ENCODE assay signal across 17 cellular contexts in genomic region chr15:64024172-64025050, GRCh38. TPM values are rescaled to one million over a fixed set of nuclear protein-coding genes. Genes with fewer than 3 reads are reported as not detected.
DNase-seq lines count a peak whose midpoint lies in the region; ATAC-seq, FAIRE-seq and TF ChIP-seq lines count a peak whose summit lies in the region.
"Had no signal": no experiment of that assay in that cellular context is flagged by ENCODE, and none has a peak within 500 bp of the region (broad histone marks: within the 10 kb centered on the region; RNA-seq: fewer than 3 reads in every experiment).

No MANE protein-coding gene starts in this region.

- H3K27me3 Mint-ChIP-seq in neural crest cell (ENCODE audit: low read depth) = no peaks in the 10 kb centered on the region
- H3K27me3 Mint-ChIP-seq: activated CD8-positive, alpha-beta memory T cell treated with anti-CD3 and anti-CD28 coated beads, Interleukin-2, amount 10 ng/mL, durations not matched to agents 7 days and 5 days; naive thymus-derived CD4-positive, alpha-beta T cell had no signal

- no peaks in the 10 kb centered on the region for H3K27me3 ChIP-seq in K562 (ENCODE audit: control insufficient read depth in 2 of 2, insufficient read depth in 2 of 2, low read length in 2 of 2)
- H3K27me3 ChIP-seq in BE2C = no peaks in the 10 kb centered on the region
- H3K27me3 ChIP-seq: sigmoid colon had no signal

- no peak overlapping the region for H3K4me3 Mint-ChIP-seq in neural crest cell
- H3K4me3 Mint-ChIP-seq: activated CD8-positive, alpha-beta memory T cell treated with anti-CD3 and anti-CD28 coated beads, Interleukin-2, amount 10 ng/mL, durations not matched to agents 7 days and 5 days; brain; naive thymus-derived CD4-positive, alpha-beta T cell had no signal

- H3K9me3 ChIP-seq in K562 (replicated peaks; ENCODE audit: control insufficient read depth, insufficient read depth, low read depth, low read length) (no peaks in the 10 kb centered on the region), BE2C (no peaks in the 10 kb centered on the region)
- H3K9me3 ChIP-seq: sigmoid colon had no signal

- no peak for TF ChIP-seq POLR2A in K562 (conservative IDR thresholded peaks at IDR 0.05)

- TF ChIP-seq RAD21 in K562 (CRISPR knock-in tag; conservative IDR thresholded peaks at IDR 0.05 in 1 of 2, IDR thresholded peaks at IDR 0.05 in 1 of 2) = no peak

- no peak for TF ChIP-seq EP300 in K562 (IDR thresholded peaks at IDR 0.05; ENCODE audit: low read length)

- H3K4me1 ChIP-seq in K562 (replicated peaks in 1 of 2; ENCODE audit: control insufficient read depth in 2 of 2, insufficient read depth in 2 of 2, low read length in 2 of 2) = peaks cover 3 to 9% of the 10 kb centered on the region in 2 experiments; a peak in 4 of 5 replicates
- no peaks in the 10 kb centered on the region for H3K4me1 ChIP-seq in BE2C

- CTCF ChIA-PET in K562 (lab: Yijun Ruan, JAX; ENCODE audit: low intra/inter-chr PET ratio) = no interaction called here

- BruUV-seq in K562 (replicated peaks; lab: Mats Ljungman, UMichigan) = no TSS peak

- H2AFZ ChIP-seq in K562 (ENCODE audit: low read depth, low read length) = peak overlapping the region; percentile 29; the same call in 1 of the 2 replicates

- in situ Hi-C loops in K562 (cut with MboI) = no loop called here

- H3K27ac Mint-ChIP-seq in neural crest cell (ENCODE audit: unreplicated experiment) = peak overlapping the region; percentile 63
- H3K27ac Mint-ChIP-seq: activated CD8-positive, alpha-beta memory T cell treated with anti-CD3 and anti-CD28 coated beads, Interleukin-2, amount 10 ng/mL, durations not matched to agents 7 days and 5 days; brain had no signal

- no peaks in the 10 kb centered on the region for H3K9me1 ChIP-seq in K562 (ENCODE audit: control insufficient read depth, insufficient read depth, low read length)

- H3K79me2 ChIP-seq in K562 (ENCODE audit: control insufficient read depth, insufficient read depth, low read length) = no peaks in the 10 kb centered on the region

- no peak overlapping the region for H3K27ac ChIP-seq in K562 (ENCODE audit: extremely low read depth, low read depth, low read length)
- H3K27ac ChIP-seq: sigmoid colon had no signal

- intact Hi-C loops in K562 (cut with micrococcal nuclease) = no loop called here

- peaks cover 6% of the 10 kb centered on the region for H3K9me3 Mint-ChIP-seq in neural crest cell
- H3K9me3 Mint-ChIP-seq: brain had no signal

- no peak for FAIRE-seq in K562 (lab: Jason Lieb, UNC)

- POLR2A ChIA-PET in K562 (lab: Yijun Ruan, JAX) = interaction anchor here (0.7 to 1.3 kb wide), 4 partner anchors 8 to 746 kb away, joined by 3 read pairs; no protein-coding TSS in a partner anchor

- H3K4me2 ChIP-seq in K562 (ENCODE audit: insufficient read depth, low read length) = no peak overlapping the region

- peak; percentile 20 to 32 (median 22); a peak in 1 of 6 replicates for TF ChIP-seq CTCF in K562 (IDR thresholded peaks at IDR 0.05 in 2 of 3, conservative IDR thresholded peaks at IDR 0.05 in 1 of 3; ENCODE audit: insufficient read depth in 2 of 3, low read depth in 1 of 3, low read length in 3 of 3)
- no peak for TF ChIP-seq CTCF in neural crest cell (conservative IDR thresholded peaks at IDR 0.05)
- TF ChIP-seq CTCF in BE2C (IDR thresholded peaks at IDR 0.05; ENCODE audit: low read depth, low read length) = no peak

- H4K20me1 ChIP-seq in K562 (replicated peaks; ENCODE audit: control insufficient read depth, insufficient read depth, low read length) = no peaks in the 10 kb centered on the region

- H3K4me3 ChIP-seq in K562 (no peak overlapping the region), BE2C (ENCODE audit: low read depth, low read length) (no peak overlapping the region)
- H3K4me3 ChIP-seq: sigmoid colon had no signal

- DNase-seq in EL (peak; percentile 17), M059J (ENCODE audit: low read depth) (peak; percentile 39), K562 (ENCODE audit: extremely low read depth in 1 of 4, low spot score in 3 of 4) (no peak), neural crest cell (ENCODE audit: low read depth, low spot score) (no peak), BE2C (no peak), NCI-H2227 (lab: John Stamatoyannopoulos, UW; ENCODE audit: unreplicated experiment) (no peak)
- DNase-seq: activated CD8-positive, alpha-beta memory T cell treated with anti-CD3 and anti-CD28 coated beads, Interleukin-2, amount 10 ng/mL, durations not matched to agents 7 days and 5 days; activated naive CD4-positive, alpha-beta T cell; head of caudate nucleus; left cardiac atrium; naive thymus-derived CD4-positive, alpha-beta T cell; NCI-H1105; SHP77; sigmoid colon had no signal

- peaks cover 12% of the 10 kb centered on the region for H3K36me3 Mint-ChIP-seq in neural crest cell (ENCODE audit: low read depth)
- H3K36me3 Mint-ChIP-seq: brain had no signal

- 35% methylated on average over 5 of the region's 5 CpGs for WGBS in K562 (ENCODE audit: insufficient coverage, low coverage, missing lambda C conversion rate)

- peaks cover 12% of the 10 kb centered on the region for H3K4me1 Mint-ChIP-seq in neural crest cell

- H3K9ac ChIP-seq in K562 (ENCODE audit: insufficient read depth in 1 of 2, low read depth in 2 of 2, low read length in 2 of 2) = peak overlapping the region; percentile 21 to 22; a peak in 1 of 4 replicates

- H3K36me3 ChIP-seq in K562 (ENCODE audit: control insufficient read depth, insufficient read depth, low read length) = no peaks in the 10 kb centered on the region; the same call in 2 of the 3 replicates
- H3K36me3 ChIP-seq in BE2C = no peaks in the 10 kb centered on the region
- H3K36me3 ChIP-seq: sigmoid colon had no signal

- ATAC-seq in K562 (peak; percentile 89), GM18873 (IDR thresholded peaks at IDR 0.05; ENCODE audit: low FRiP score, unreplicated experiment) (no peak), HG02840 (IDR thresholded peaks at IDR 0.05; ENCODE audit: low FRiP score, unreplicated experiment) (no peak)
- ATAC-seq: activated CD8-positive, alpha-beta memory T cell treated with anti-CD3 and anti-CD28 coated beads, Interleukin-2, amount 10 ng/mL, durations not matched to agents 7 days and 5 days; naive thymus-derived CD4-positive, alpha-beta T cell had no signal

TF ChIP-seq in K562, 482 proteins besides CTCF, POLR2A, EP300 and RAD21 (continues in another document):
- TF ChIP-seq CHCHD3 (CRISPR knock-in tag; IDR thresholded peaks at IDR 0.05) = no peak
- TF ChIP-seq RBFOX2 (IDR thresholded peaks at IDR 0.05; ENCODE audit: low read depth, low read length) = peak; percentile 50
- TF ChIP-seq RNF219 (CRISPR knock-in tag; IDR thresholded peaks at IDR 0.05) = no peak
- no peak for TF ChIP-seq GTF2E2 (tag; IDR thresholded peaks at IDR 0.05)
- no peak for TF ChIP-seq GABPA (tag; conservative IDR thresholded peaks at IDR 0.05; ENCODE audit: low read depth)
- 0 out of 2 replicates have a peak, but pooled peaks have one; percentile 12 for TF ChIP-seq ZNF668 (CRISPR knock-in tag; IDR thresholded peaks at IDR 0.05)
- TF ChIP-seq ZNF75A (CRISPR knock-in tag; IDR thresholded peaks at IDR 0.05) = no peak
- peak; percentile 90 for TF ChIP-seq CEBPG (CRISPR knock-in tag; IDR thresholded peaks at IDR 0.05)
- peak; percentile 46 to 80; a peak in 3 of 4 replicates for TF ChIP-seq CEBPG (tag; conservative IDR thresholded peaks at IDR 0.05 in 1 of 2, IDR thresholded peaks at IDR 0.05 in 1 of 2)
- peak; percentile 99 for TF ChIP-seq ZNF766 (CRISPR knock-in tag; conservative IDR thresholded peaks at IDR 0.05)

RNA-seq across cellular contexts. Expression of gene DAPK2, which starts 21.9 kb away (rescaled TPM):
- total RNA-seq in M059J (2014; rRNA removed; shearing (Covaris generic)) = 7.3 and 8.0 TPM in 2 replicates
- total RNA-seq in K562 (2011; cell fraction: chromatin; rRNA removed; ENCODE audit: low replicate concordance) = 6.8 and 11.4 TPM in 2 replicates
- 5.1 and 6.5 TPM in 2 replicates for total RNA-seq in K562 (2011; cell fraction: nucleolus; rRNA removed)
- 7.7 and 10.2 TPM in 2 replicates for total RNA-seq in K562 (2011; cell fraction: nucleoplasm; rRNA removed)
- total RNA-seq in K562 (2014; rRNA removed) (2.2 and 3.3 TPM in 2 replicates), K562 (2014; rRNA removed; fragmentation: Illumina TruSeq; extraction: Trizol) (1.6 and 1.7 TPM in 2 replicates), K562 (2015; rRNA removed; fragmentation: Illumina TruSeq; extraction: Trizol) (1.3 and 2.2 TPM in 2 replicates), K562 (2021) (3.3 and 3.9 TPM in 2 replicates), neural crest cell (8.5 and 8.8 TPM in 2 replicates)
- polyA plus RNA-seq in K562 (2011; rRNA removed) (2.9 and 5.2 TPM in 2 replicates), K562 (2014; fragmentation: Illumina TruSeq; extraction: Trizol) (1.4 and 1.9 TPM in 2 replicates), K562 (2014; fragmentation: Nextera tagmentation; extraction: Ambion mirVana) (under 1 TPM; 0.14 to 0.20 TPM), K562 (2014; rRNA removed) (3.5 and 3.6 TPM in 2 replicates)
- polyA plus RNA-seq in K562 (2011; cell fraction: cytosol; rRNA removed) = 2.5 and 5.4 TPM in 2 replicates
- 7.6 and 18.2 TPM in 2 replicates for polyA plus RNA-seq in K562 (2011; cell fraction: nucleus; rRNA removed)
- polyA plus RNA-seq in K562 (2012) = 1.7 and 4.1 TPM in 2 replicates
- 2.5 and 3.3 TPM in 2 replicates for polyA minus RNA-seq in K562 (2011; rRNA and poly(A)+ RNA removed)
- polyA minus RNA-seq in K562 (2011; cell fraction: cytosol; rRNA and poly(A)+ RNA removed) = 2.2 and 2.9 TPM in 2 replicates
- polyA minus RNA-seq in K562 (2011; cell fraction: nucleus; rRNA and poly(A)+ RNA removed) = 3.6 and 5.4 TPM in 2 replicates
- 0.40 TPM for polyA plus RNA-seq in BE2C (2012; ENCODE audit: insufficient read depth, insufficient read length, low read depth)
- polyA plus RNA-seq: naive thymus-derived CD4-positive, alpha-beta T cell had no signal

Comparison
In these comparisons a context has a peak if more than half of its experiments do, and no peak if none do; other contexts are left out.
1. DNase-seq: peak in EL (single experiment) and M059J (single experiment); none in K562 (0 of 4), neural crest cell (single experiment), BE2C (single experiment) and NCI-H2227 (single experiment).
2. CTCF ChIP-seq: peak in K562 (3 of 3); none in neural crest cell (single experiment) and BE2C (single experiment).